In the genomic region with DNA sequence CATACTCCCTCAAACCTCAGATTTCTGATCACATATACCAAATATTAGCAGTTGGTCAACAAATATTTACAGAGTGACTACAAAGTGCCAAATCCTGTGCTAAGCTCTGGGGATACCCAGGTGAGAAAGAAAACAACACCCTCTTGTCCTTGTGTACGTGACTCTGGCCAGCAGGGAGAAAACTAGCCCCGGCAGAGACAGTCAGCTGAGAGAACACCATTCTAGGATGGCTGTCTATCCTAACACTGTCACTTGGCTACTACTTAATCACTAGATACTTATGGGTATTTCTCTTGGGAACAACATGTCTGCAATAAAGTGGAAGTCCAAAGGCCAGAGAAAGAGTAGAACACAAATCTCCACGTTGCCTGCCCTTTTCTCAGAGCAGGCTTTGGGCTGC, we compare ENCODE assay signal across 1 cellular context.
TF ChIP-seq lines count a peak whose summit lies in the region.

No MANE protein-coding gene starts in this region.

TF ChIP-seq in HepG2, 621 proteins besides CTCF, POLR2A, EP300 and RAD21 (continued from another document and continues in another):
- TF ChIP-seq, protein P1, sequence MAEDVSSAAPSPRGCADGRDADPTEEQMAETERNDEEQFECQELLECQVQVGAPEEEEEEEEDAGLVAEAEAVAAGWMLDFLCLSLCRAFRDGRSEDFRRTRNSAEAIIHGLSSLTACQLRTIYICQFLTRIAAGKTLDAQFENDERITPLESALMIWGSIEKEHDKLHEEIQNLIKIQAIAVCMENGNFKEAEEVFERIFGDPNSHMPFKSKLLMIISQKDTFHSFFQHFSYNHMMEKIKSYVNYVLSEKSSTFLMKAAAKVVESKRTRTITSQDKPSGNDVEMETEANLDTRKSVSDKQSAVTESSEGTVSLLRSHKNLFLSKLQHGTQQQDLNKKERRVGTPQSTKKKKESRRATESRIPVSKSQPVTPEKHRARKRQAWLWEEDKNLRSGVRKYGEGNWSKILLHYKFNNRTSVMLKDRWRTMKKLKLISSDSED (CRISPR knock-in tag; IDR thresholded peaks at IDR 0.05), result no peak
- TF ChIP-seq PHF21A (CRISPR knock-in tag; IDR thresholded peaks at IDR 0.05), result no peak
- no peak for TF ChIP-seq SOX6 (IDR thresholded peaks at IDR 0.05)
- peak; percentile 28; the same call in 1 of the 2 replicates for TF ChIP-seq SOX6 (CRISPR knock-in tag; IDR thresholded peaks at IDR 0.05)
- no peak for TF ChIP-seq HNRNPH1 (optimal IDR thresholded peaks at IDR 0.05; ENCODE audit: low read depth, low read length)
- no peak for TF ChIP-seq ZNF276 (CRISPR knock-in tag; IDR thresholded peaks at IDR 0.05; ENCODE audit: low read depth)
- peak; percentile 69; the same call in 1 of the 2 replicates for TF ChIP-seq TBX2 (CRISPR knock-in tag; IDR thresholded peaks at IDR 0.05; ENCODE audit: borderline replicate concordance)
- no peak for TF ChIP-seq KDM3A (CRISPR knock-in tag; IDR thresholded peaks at IDR 0.05; ENCODE audit: low read depth)
- TF ChIP-seq THRA (CRISPR knock-in tag; IDR thresholded peaks at IDR 0.05; ENCODE audit: borderline replicate concordance), result 0 out of 2 replicates have a peak, but pooled peaks have one; percentile 31
- TF ChIP-seq, protein P2, sequence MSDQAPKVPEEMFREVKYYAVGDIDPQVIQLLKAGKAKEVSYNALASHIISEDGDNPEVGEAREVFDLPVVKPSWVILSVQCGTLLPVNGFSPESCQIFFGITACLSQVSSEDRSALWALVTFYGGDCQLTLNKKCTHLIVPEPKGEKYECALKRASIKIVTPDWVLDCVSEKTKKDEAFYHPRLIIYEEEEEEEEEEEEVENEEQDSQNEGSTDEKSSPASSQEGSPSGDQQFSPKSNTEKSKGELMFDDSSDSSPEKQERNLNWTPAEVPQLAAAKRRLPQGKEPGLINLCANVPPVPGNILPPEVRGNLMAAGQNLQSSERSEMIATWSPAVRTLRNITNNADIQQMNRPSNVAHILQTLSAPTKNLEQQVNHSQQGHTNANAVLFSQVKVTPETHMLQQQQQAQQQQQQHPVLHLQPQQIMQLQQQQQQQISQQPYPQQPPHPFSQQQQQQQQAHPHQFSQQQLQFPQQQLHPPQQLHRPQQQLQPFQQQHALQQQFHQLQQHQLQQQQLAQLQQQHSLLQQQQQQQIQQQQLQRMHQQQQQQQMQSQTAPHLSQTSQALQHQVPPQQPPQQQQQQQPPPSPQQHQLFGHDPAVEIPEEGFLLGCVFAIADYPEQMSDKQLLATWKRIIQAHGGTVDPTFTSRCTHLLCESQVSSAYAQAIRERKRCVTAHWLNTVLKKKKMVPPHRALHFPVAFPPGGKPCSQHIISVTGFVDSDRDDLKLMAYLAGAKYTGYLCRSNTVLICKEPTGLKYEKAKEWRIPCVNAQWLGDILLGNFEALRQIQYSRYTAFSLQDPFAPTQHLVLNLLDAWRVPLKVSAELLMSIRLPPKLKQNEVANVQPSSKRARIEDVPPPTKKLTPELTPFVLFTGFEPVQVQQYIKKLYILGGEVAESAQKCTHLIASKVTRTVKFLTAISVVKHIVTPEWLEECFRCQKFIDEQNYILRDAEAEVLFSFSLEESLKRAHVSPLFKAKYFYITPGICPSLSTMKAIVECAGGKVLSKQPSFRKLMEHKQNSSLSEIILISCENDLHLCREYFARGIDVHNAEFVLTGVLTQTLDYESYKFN (CRISPR knock-in tag; conservative IDR thresholded peaks at IDR 0.05), result peak; percentile 69
- TF ChIP-seq ZNF777 (CRISPR knock-in tag; IDR thresholded peaks at IDR 0.05), result no peak
- no peak for TF ChIP-seq ZSCAN9 (CRISPR knock-in tag; IDR thresholded peaks at IDR 0.05; ENCODE audit: borderline replicate concordance)
- TF ChIP-seq, protein P3, sequence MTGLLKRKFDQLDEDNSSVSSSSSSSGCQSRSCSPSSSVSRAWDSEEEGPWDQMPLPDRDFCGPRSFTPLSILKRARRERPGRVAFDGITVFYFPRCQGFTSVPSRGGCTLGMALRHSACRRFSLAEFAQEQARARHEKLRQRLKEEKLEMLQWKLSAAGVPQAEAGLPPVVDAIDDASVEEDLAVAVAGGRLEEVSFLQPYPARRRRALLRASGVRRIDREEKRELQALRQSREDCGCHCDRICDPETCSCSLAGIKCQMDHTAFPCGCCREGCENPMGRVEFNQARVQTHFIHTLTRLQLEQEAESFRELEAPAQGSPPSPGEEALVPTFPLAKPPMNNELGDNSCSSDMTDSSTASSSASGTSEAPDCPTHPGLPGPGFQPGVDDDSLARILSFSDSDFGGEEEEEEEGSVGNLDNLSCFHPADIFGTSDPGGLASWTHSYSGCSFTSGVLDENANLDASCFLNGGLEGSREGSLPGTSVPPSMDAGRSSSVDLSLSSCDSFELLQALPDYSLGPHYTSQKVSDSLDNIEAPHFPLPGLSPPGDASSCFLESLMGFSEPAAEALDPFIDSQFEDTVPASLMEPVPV (CRISPR knock-in tag; IDR thresholded peaks at IDR 0.05), result no peak
- no peak for TF ChIP-seq ZSCAN21 (CRISPR knock-in tag; IDR thresholded peaks at IDR 0.05; ENCODE audit: borderline replicate concordance)
- TF ChIP-seq TCF7L2 (IDR thresholded peaks at IDR 0.05; ENCODE audit: low read depth, low read length), result no peak
- TF ChIP-seq, protein P4, sequence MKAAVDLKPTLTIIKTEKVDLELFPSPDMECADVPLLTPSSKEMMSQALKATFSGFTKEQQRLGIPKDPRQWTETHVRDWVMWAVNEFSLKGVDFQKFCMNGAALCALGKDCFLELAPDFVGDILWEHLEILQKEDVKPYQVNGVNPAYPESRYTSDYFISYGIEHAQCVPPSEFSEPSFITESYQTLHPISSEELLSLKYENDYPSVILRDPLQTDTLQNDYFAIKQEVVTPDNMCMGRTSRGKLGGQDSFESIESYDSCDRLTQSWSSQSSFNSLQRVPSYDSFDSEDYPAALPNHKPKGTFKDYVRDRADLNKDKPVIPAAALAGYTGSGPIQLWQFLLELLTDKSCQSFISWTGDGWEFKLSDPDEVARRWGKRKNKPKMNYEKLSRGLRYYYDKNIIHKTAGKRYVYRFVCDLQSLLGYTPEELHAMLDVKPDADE (CRISPR knock-in tag; IDR thresholded peaks at IDR 0.05), result no peak
- no peak for TF ChIP-seq FOXP1 (IDR thresholded peaks at IDR 0.05)
- peak; percentile 76 for TF ChIP-seq FOXP1 (CRISPR knock-in tag; IDR thresholded peaks at IDR 0.05)
- no peak for TF ChIP-seq ZNF891 (CRISPR knock-in tag; IDR thresholded peaks at IDR 0.05)
- TF ChIP-seq NFIC (IDR thresholded peaks at IDR 0.05; ENCODE audit: low read length), result peak; percentile 58; the same call in 1 of the 2 replicates
- TF ChIP-seq CHD2 (IDR thresholded peaks at IDR 0.05; ENCODE audit: low read depth, low read length), result no peak
- TF ChIP-seq ZNF205 (CRISPR knock-in tag; IDR thresholded peaks at IDR 0.05), result no peak
- no peak for TF ChIP-seq ZNF468 (CRISPR knock-in tag; IDR thresholded peaks at IDR 0.05)
- TF ChIP-seq FOXK1 (CRISPR knock-in tag; IDR thresholded peaks at IDR 0.05; ENCODE audit: borderline replicate concordance, low read depth), result peak; percentile 22; the same call in 1 of the 2 replicates
- 0 out of 2 replicates have a peak, but pooled peaks have one; percentile 50 for TF ChIP-seq GFI1 (CRISPR knock-in tag; IDR thresholded peaks at IDR 0.05; ENCODE audit: borderline replicate concordance)
- TF ChIP-seq EEA1 (CRISPR knock-in tag; IDR thresholded peaks at IDR 0.05; ENCODE audit: borderline replicate concordance), result no peak
- TF ChIP-seq, protein P5, sequence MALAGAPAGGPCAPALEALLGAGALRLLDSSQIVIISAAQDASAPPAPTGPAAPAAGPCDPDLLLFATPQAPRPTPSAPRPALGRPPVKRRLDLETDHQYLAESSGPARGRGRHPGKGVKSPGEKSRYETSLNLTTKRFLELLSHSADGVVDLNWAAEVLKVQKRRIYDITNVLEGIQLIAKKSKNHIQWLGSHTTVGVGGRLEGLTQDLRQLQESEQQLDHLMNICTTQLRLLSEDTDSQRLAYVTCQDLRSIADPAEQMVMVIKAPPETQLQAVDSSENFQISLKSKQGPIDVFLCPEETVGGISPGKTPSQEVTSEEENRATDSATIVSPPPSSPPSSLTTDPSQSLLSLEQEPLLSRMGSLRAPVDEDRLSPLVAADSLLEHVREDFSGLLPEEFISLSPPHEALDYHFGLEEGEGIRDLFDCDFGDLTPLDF (CRISPR knock-in tag; IDR thresholded peaks at IDR 0.05), result no peak
- TF ChIP-seq LCORL (IDR thresholded peaks at IDR 0.05), result no peak
- TF ChIP-seq LCORL (CRISPR knock-in tag; IDR thresholded peaks at IDR 0.05), result 0 out of 2 replicates have a peak, but pooled peaks have one; percentile 32
- TF ChIP-seq GTF3A (CRISPR knock-in tag; conservative IDR thresholded peaks at IDR 0.05), result no peak
- TF ChIP-seq POGZ (CRISPR knock-in tag; IDR thresholded peaks at IDR 0.05), result peak; percentile 40; the same call in 1 of the 2 replicates
- TF ChIP-seq HNF1B (CRISPR knock-in tag; IDR thresholded peaks at IDR 0.05), result no peak
- no peak for TF ChIP-seq ZBTB42 (CRISPR knock-in tag; IDR thresholded peaks at IDR 0.05)
- TF ChIP-seq RNF219 (CRISPR knock-in tag; IDR thresholded peaks at IDR 0.05), result no peak
- TF ChIP-seq ZBTB8A (CRISPR knock-in tag; IDR thresholded peaks at IDR 0.05; ENCODE audit: borderline replicate concordance, low read depth), result no peak
- TF ChIP-seq, protein P6, sequence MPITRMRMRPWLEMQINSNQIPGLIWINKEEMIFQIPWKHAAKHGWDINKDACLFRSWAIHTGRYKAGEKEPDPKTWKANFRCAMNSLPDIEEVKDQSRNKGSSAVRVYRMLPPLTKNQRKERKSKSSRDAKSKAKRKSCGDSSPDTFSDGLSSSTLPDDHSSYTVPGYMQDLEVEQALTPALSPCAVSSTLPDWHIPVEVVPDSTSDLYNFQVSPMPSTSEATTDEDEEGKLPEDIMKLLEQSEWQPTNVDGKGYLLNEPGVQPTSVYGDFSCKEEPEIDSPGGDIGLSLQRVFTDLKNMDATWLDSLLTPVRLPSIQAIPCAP (CRISPR knock-in tag; IDR thresholded peaks at IDR 0.05; ENCODE audit: low read depth), result no peak
